Comparison of ENCODE assay signal across 26 cellular contexts in the genomic region with DNA sequence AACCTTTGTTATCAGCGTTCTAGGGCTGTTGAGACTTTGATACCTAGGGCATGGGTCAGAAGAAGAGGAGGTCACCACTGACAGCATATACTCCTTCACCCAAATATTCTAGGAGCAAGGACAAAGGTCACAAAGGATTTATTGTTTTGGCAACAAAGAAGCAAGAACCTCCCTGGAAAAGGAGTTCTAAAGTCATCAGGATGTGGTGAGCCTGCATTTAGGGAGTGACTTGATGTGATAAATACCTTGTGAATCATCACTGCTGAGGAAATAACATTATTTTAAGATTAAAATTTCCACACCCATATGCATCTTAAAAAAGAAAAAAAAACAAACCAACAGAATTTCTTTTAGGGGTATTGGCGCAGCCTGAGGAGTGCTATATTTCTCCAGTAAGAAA. TPM values are rescaled to one million over a fixed set of nuclear protein-coding genes. Genes with fewer than 3 reads are reported as not detected.
DNase-seq lines count a peak whose midpoint lies in the region; ATAC-seq and TF ChIP-seq lines count a peak whose summit lies in the region.
"Had no signal": no experiment of that assay in that cellular context is flagged by ENCODE, and none has a peak within 500 bp of the region (broad histone marks: within the 10 kb centered on the region; RNA-seq: fewer than 3 reads in every experiment).

No MANE protein-coding gene starts in this region.

- H3K36me3 ChIP-seq in right atrium auricular region: no peaks in the 10 kb centered on the region
- H3K36me3 ChIP-seq: SJSA1, tibial nerve had no signal

- TF ChIP-seq CTCF in choroid plexus epithelial cell (conservative IDR thresholded peaks at IDR 0.05; ENCODE audit: low read depth, low read length) (no peak), right atrium auricular region (IDR thresholded peaks at IDR 0.05) (no peak)

- H3K27ac ChIP-seq in right atrium auricular region: no peak overlapping the region
- H3K27ac ChIP-seq: SJSA1, tibial nerve had no signal

- DNase-seq in AG08395 (ENCODE audit: low spot score): peak; percentile 41
- peak; percentile 76 for DNase-seq in LHCN-M2 (ENCODE audit: low read depth)
- peak; percentile 19 for DNase-seq in choroid plexus epithelial cell (ENCODE audit: low read depth)
- DNase-seq in left kidney (ENCODE audit: low read depth, low spot score): peak; percentile 41
- DNase-seq in right atrium auricular region (ENCODE audit: low spot score): no peak
- DNase-seq in NCI-H1092 treated with DMSO at 0.1 percent for 48 hours (lab: John Stamatoyannopoulos, UW): no peak
- no peak for DNase-seq in activated effector memory CD4-positive, alpha-beta T cell treated with anti-CD3 and anti-CD28 coated beads, Interleukin-2, amount 50 U/mL, for 16 hours
- DNase-seq: activated CD4-positive, alpha-beta T cell treated with anti-CD3 and anti-CD28 coated beads for 1 hour; activated CD8-positive, alpha-beta memory T cell treated with anti-CD3 and anti-CD28 coated beads, Interleukin-2, amount 10 ng/mL, durations not matched to agents 7 days and 5 days; amniotic stem cell; CD4-positive, CD25-positive, alpha-beta regulatory T cell; DMS79; glutamatergic neuron; naive thymus-derived CD8-positive, alpha-beta T cell; NCI-H2081; NCI-H524 treated with DMSO at 0.1 percent for 48 hours; stimulated activated CD4-positive, alpha-beta T cell treated with anti-CD3 and anti-CD28 coated beads, Interleukin-12 subunit alpha, Interleukin-12 subunit beta, amount 100 ng/mL, for 4 hours; stimulated activated naive B cell treated with anti-CD40 and anti-IgM and Interleukin-4, amounts not matched to agents 10 μg/mL and 1 μg/mL and 100 μg/mL, for 72 hours; T-helper 9 cell had no signal

- no peaks in the 10 kb centered on the region for H3K27me3 ChIP-seq in right atrium auricular region
- H3K27me3 ChIP-seq: SJSA1, tibial nerve had no signal

- H3K4me1 ChIP-seq in right atrium auricular region: no peaks in the 10 kb centered on the region
- H3K4me1 ChIP-seq: tibial nerve had no signal

- no peaks in the 10 kb centered on the region for H3K9me3 ChIP-seq in right atrium auricular region
- H3K9me3 ChIP-seq: SJSA1, tibial nerve had no signal

- ATAC-seq in HG03442 (IDR thresholded peaks at IDR 0.05; ENCODE audit: unreplicated experiment): no peak
- ATAC-seq: activated CD8-positive, alpha-beta memory T cell treated with anti-CD3 and anti-CD28 coated beads, Interleukin-2, amount 10 ng/mL, durations not matched to agents 7 days and 5 days; HepG2; naive thymus-derived CD8-positive, alpha-beta T cell; stimulated activated naive B cell treated with anti-CD40 and anti-IgM and Interleukin-4, amounts not matched to agents 10 μg/mL and 1 μg/mL and 100 μg/mL, for 72 hours had no signal

- H3K4me3 ChIP-seq in choroid plexus epithelial cell (ENCODE audit: low read depth, low read length) (no peak overlapping the region), right atrium auricular region (no peak overlapping the region)
- H3K4me3 ChIP-seq: lung, SJSA1, tibial nerve had no signal

RNA-seq across cellular contexts. Expression of gene IFNA1, which starts 13.9 kb away (rescaled TPM):
- total RNA-seq in LHCN-M2 (2014; rRNA removed) (not detected in 2 replicates), right atrium auricular region (not detected)
- not detected for polyA plus RNA-seq in LHCN-M2 (2012)
- total RNA-seq: A172; activated CD8-positive, alpha-beta memory T cell treated with anti-CD3 and anti-CD28 coated beads, Interleukin-2, amount 10 ng/mL, durations not matched to agents 7 days and 5 days; CD4-positive, CD25-positive, alpha-beta regulatory T cell; HepG2; lung; naive thymus-derived CD8-positive, alpha-beta T cell; progenitor cell of endocrine pancreas; SJSA1; tibial nerve had no signal
- polyA plus RNA-seq: CD4-positive, CD25-positive, alpha-beta regulatory T cell; HepG2; naive thymus-derived CD8-positive, alpha-beta T cell had no signal

RNA-seq across cellular contexts. Expression of gene IFNE, which starts 28.0 kb away (rescaled TPM):
- total RNA-seq in LHCN-M2 (2014; rRNA removed): 0.75 and 1.7 TPM in 2 replicates
- 0.13 TPM for polyA plus RNA-seq in LHCN-M2 (2012)
- not detected for total RNA-seq in right atrium auricular region
- total RNA-seq: A172; activated CD8-positive, alpha-beta memory T cell treated with anti-CD3 and anti-CD28 coated beads, Interleukin-2, amount 10 ng/mL, durations not matched to agents 7 days and 5 days; CD4-positive, CD25-positive, alpha-beta regulatory T cell; HepG2; lung; tibial nerve had no signal
- polyA plus RNA-seq: CD4-positive, CD25-positive, alpha-beta regulatory T cell; HepG2; naive thymus-derived CD8-positive, alpha-beta T cell had no signal

RNA-seq across cellular contexts. Expression of gene IFNA8, which starts 45.2 kb away (rescaled TPM):
- total RNA-seq in LHCN-M2 (2014; rRNA removed): not detected in 2 replicates
- polyA plus RNA-seq in LHCN-M2 (2012): not detected
- total RNA-seq in right atrium auricular region: not detected
- total RNA-seq: A172; activated CD8-positive, alpha-beta memory T cell treated with anti-CD3 and anti-CD28 coated beads, Interleukin-2, amount 10 ng/mL, durations not matched to agents 7 days and 5 days; CD4-positive, CD25-positive, alpha-beta regulatory T cell; HepG2; lung; naive thymus-derived CD8-positive, alpha-beta T cell; progenitor cell of endocrine pancreas; SJSA1; tibial nerve had no signal
- polyA plus RNA-seq: CD4-positive, CD25-positive, alpha-beta regulatory T cell; HepG2; lung; naive thymus-derived CD8-positive, alpha-beta T cell had no signal

Comparison
In these comparisons a context has a peak if more than half of its experiments do, and no peak if none do; other contexts are left out.
1. DNase-seq: peak in AG08395 (single experiment), LHCN-M2 (single experiment), choroid plexus epithelial cell (single experiment) and left kidney (single experiment); none in right atrium auricular region (single experiment), NCI-H1092 treated with DMSO at 0.1 percent for 48 hours (single experiment) and activated effector memory CD4-positive, alpha-beta T cell treated with anti-CD3 and anti-CD28 coated beads, Interleukin-2, amount 50 U/mL, for 16 hours (single experiment).